ENCODE assay signal across 28 cellular contexts in the genomic region with DNA sequence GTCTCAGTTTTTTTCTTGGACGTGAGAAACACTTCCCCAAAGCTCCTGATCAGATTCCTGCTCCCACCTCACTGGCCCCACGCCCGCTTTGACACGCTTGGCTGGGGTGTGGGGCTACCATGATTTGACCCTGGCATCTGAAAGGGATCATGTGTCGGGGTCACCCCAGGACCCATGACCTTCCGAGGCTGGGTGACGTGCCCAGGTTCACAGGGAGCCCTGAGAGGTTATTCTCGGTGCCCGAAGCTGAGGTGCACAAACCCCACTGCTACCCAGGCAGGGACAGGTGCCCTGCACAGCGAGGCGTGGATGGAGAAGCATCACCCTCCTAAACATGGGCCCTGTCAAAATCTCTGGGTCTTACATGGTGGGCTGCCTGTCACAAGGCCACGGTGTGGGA.
"Had no signal": no experiment of that assay in that cellular context is flagged by ENCODE, and none has a peak within 500 bp of the region (broad histone marks: within the 10 kb centered on the region; RNA-seq: fewer than 3 reads in every experiment).

No MANE protein-coding gene starts in this region.

- FAIRE-seq: colon, endometrium, endothelial cell of umbilical vein, frontal cortex had no signal

- DNase-seq: colonic mucosa; cortex of kidney; dermis blood vessel endothelial cell; dorsolateral prefrontal cortex; effector CD4-positive, alpha-beta T cell; effector CD8-positive, alpha-beta T cell; effector memory CD4-positive, alpha-beta T cell; effector memory CD8-positive, alpha-beta T cell; endodermal cell; erythroblast; esophagus squamous epithelium; foreskin fibroblast; foreskin keratinocyte; foreskin melanocyte; gastrocnemius medialis; glutamatergic neuron; head of caudate nucleus; heart left ventricle; heart right ventricle had no signal

- H3K9me3 Mint-ChIP-seq: dendritic cell treated with granulocyte-macrophage colony-stimulating factor and Interleukin-4, amounts not matched to agents 40 ng/mL and 50 ng/mL, for 4 days; effector memory CD8-positive, alpha-beta T cell; endodermal cell had no signal

- H3K27ac Mint-ChIP-seq: dendritic cell treated with granulocyte-macrophage colony-stimulating factor and Interleukin-4, amounts not matched to agents 40 ng/mL and 50 ng/mL, for 4 days; effector memory CD8-positive, alpha-beta T cell; endodermal cell had no signal

- H3K36me3 ChIP-seq: colonic mucosa, esophagus muscularis mucosa, esophagus squamous epithelium, gastrocnemius medialis, gastroesophageal sphincter, heart left ventricle, heart right ventricle had no signal

- ATAC-seq: effector memory CD8-positive, alpha-beta T cell; esophagus mucosa; foreskin keratinocyte; gastrocnemius medialis; gastroesophageal sphincter; heart left ventricle; heart right ventricle had no signal

- H3K4me3 Mint-ChIP-seq: dendritic cell treated with granulocyte-macrophage colony-stimulating factor and Interleukin-4, amounts not matched to agents 40 ng/mL and 50 ng/mL, for 4 days; effector memory CD8-positive, alpha-beta T cell; endodermal cell had no signal

- H3K27me3 ChIP-seq: colonic mucosa, foreskin keratinocyte had no signal

- H3K4me3 ChIP-seq: colonic mucosa, dorsolateral prefrontal cortex, esophagus muscularis mucosa, esophagus squamous epithelium, gastrocnemius medialis, gastroesophageal sphincter, heart left ventricle, heart right ventricle had no signal

- H3K9me3 ChIP-seq: colonic mucosa, esophagus muscularis mucosa, esophagus squamous epithelium, gastrocnemius medialis, gastroesophageal sphincter, heart left ventricle, heart right ventricle had no signal

- H3K4me1 ChIP-seq: colonic mucosa, foreskin keratinocyte, gastrocnemius medialis had no signal

- H3K27ac ChIP-seq: colonic mucosa, dorsolateral prefrontal cortex, epithelial cell of prostate, esophagus muscularis mucosa, esophagus squamous epithelium, foreskin keratinocyte, gastrocnemius medialis, gastroesophageal sphincter, heart left ventricle, heart right ventricle had no signal
